ENCODE assay signal across 8 cellular contexts in the genomic region with DNA sequence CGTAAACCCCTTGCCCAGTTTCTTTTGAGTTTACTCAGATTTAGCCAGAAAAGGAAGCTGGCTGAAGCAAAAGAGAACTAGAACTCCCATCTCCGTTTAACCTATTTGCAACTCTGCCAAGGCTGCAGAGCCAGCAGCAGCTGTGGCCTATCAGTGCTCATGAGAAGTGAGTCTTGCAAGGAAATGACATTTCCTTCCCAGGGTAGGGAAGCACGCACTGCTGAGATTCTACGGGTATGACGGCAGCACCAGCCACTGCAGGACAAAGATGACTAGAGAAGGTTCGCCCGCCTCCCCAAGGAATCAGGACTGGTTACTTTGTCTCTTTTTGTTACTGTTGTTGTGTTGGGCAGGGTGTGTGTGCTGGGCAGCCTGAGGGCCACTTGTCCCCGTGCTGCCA. TPM values are rescaled to one million over a fixed set of nuclear protein-coding genes. Genes with fewer than 3 reads are reported as not detected.
DNase-seq lines count a peak whose midpoint lies in the region; ATAC-seq and TF ChIP-seq lines count a peak whose summit lies in the region.

No MANE protein-coding gene starts in this region.

- H3K18ac ChIP-seq in neuronal stem cell (ENCODE audit: low read length): peak overlapping the region; percentile 6

- WGBS in esophagus muscularis mucosa: 12% methylated on average over 8 of the region's 8 CpGs
- no CpG with 5 or more reads among the region's 8 CpGs for WGBS in neuronal stem cell (ENCODE audit: extremely low coverage in 2 of 2, insufficient read length in 2 of 2, insufficient replicate concordance in 1 of 2), 2 donors

- H3K27ac ChIP-seq in HL-60 (replicated peaks): no peak overlapping the region
- peak overlapping the region; percentile 42 to 54 (median 48) for H3K27ac ChIP-seq in esophagus muscularis mucosa (replicated peaks in 1 of 4)
- H3K27ac ChIP-seq in neuronal stem cell (replicated peaks; ENCODE audit: low read length): peak overlapping the region; percentile 59

- TF ChIP-seq CTCF in AG09309 (IDR thresholded peaks at IDR 0.05; ENCODE audit: control insufficient read depth, insufficient read depth, low read depth, low read length, missing control alignments): no peak
- TF ChIP-seq CTCF in HL-60 (IDR thresholded peaks at IDR 0.05; ENCODE audit: insufficient read depth, low read length): no peak
- no peak for TF ChIP-seq CTCF in esophagus muscularis mucosa (IDR thresholded peaks at IDR 0.05)

- H2BK12ac ChIP-seq in neuronal stem cell (ENCODE audit: low read length): no peak overlapping the region

- H3K4me1 ChIP-seq in esophagus muscularis mucosa: peaks cover 0 to 16% (median 13%) of the 10 kb centered on the region in 4 donors
- H3K4me1 ChIP-seq in neuronal stem cell (ENCODE audit: control insufficient read depth in 2 of 2, insufficient read depth in 1 of 2, low read depth in 1 of 2, low read length in 2 of 2): peaks cover 11 to 14% of the 10 kb centered on the region in 2 donors

- no peak overlapping the region for H4K91ac ChIP-seq in neuronal stem cell (ENCODE audit: low read depth, low read length, poor library complexity)

- H3K23ac ChIP-seq in neuronal stem cell (ENCODE audit: low read depth, low read length, poor library complexity): no peak overlapping the region

- no peak overlapping the region for H2BK15ac ChIP-seq in neuronal stem cell (ENCODE audit: low read length)

- no peak for TF ChIP-seq POLR2A in esophagus muscularis mucosa (IDR thresholded peaks at IDR 0.05; ENCODE audit: low read depth)

- H3K79me1 ChIP-seq in neuronal stem cell (ENCODE audit: low read depth, low read length): no peaks in the 10 kb centered on the region

- intact Hi-C loops in esophagus muscularis mucosa (cut with DNase I): no loop called here

- no peak overlapping the region for H2BK120ac ChIP-seq in neuronal stem cell (ENCODE audit: low read depth, low read length)

- no peak overlapping the region for H4K8ac ChIP-seq in neuronal stem cell (ENCODE audit: low read depth, low read length)

- DNase-seq in AG09309 (ENCODE audit: low read depth) (peak; percentile 59), HL-60 (ENCODE audit: low read depth in 1 of 2, low spot score in 1 of 2) (peak; percentile 28 to 67), esophagus muscularis mucosa (ENCODE audit: extremely low spot score) (no peak), neuronal stem cell (ENCODE audit: low spot score) (no peak), COR-L47 (lab: John Stamatoyannopoulos, UW) (no peak), NCI-H82 (lab: John Stamatoyannopoulos, UW) (no peak)
- DNase-seq in activated naive CD4-positive, alpha-beta T cell treated with Interleukin-2 at 50 U/mL for 16 hours: no peak

- no peak overlapping the region for H2AK5ac ChIP-seq in neuronal stem cell (ENCODE audit: low read depth, low read length)

- H3K27me3 ChIP-seq in HL-60 (ENCODE audit: insufficient read depth, poor library complexity, severe bottlenecking): no peaks in the 10 kb centered on the region
- H3K27me3 ChIP-seq in esophagus muscularis mucosa: no peaks in the 10 kb centered on the region
- H3K27me3 ChIP-seq in neuronal stem cell (ENCODE audit: control insufficient read depth in 3 of 3, insufficient read depth in 3 of 3, low read depth in 1 of 3, low read length in 3 of 3): no peaks in the 10 kb centered on the region

- H3K4me2 ChIP-seq in neuronal stem cell (ENCODE audit: insufficient read depth, low read length, poor library complexity, severe bottlenecking): no peak overlapping the region

- no peak overlapping the region for H3K14ac ChIP-seq in neuronal stem cell (ENCODE audit: low read length)

- H3K4ac ChIP-seq in neuronal stem cell (ENCODE audit: low read length): no peak overlapping the region

- H2BK5ac ChIP-seq in neuronal stem cell (ENCODE audit: low read length): no peak overlapping the region

- TF ChIP-seq EP300 in esophagus muscularis mucosa (IDR thresholded peaks at IDR 0.05): no peak

- ATAC-seq in GM19467 (IDR thresholded peaks at IDR 0.05; ENCODE audit: unreplicated experiment): peak; percentile 89

- H3K9ac ChIP-seq in neuronal stem cell (ENCODE audit: low read depth, low read length, poor library complexity): no peak overlapping the region

- H3K9me3 ChIP-seq in esophagus muscularis mucosa (no peaks in the 10 kb centered on the region), neuronal stem cell (replicated peaks in 1 of 2; ENCODE audit: control insufficient read depth in 2 of 2, insufficient read depth in 1 of 2, low read depth in 1 of 2, low read length in 2 of 2) (no peaks in the 10 kb centered on the region)

- H3K36me3 ChIP-seq in esophagus muscularis mucosa (no peaks in the 10 kb centered on the region), neuronal stem cell (replicated peaks in 1 of 2; ENCODE audit: control insufficient read depth in 2 of 2, insufficient read depth in 2 of 2, low read length in 2 of 2) (no peaks in the 10 kb centered on the region)

- peak overlapping the region; percentile 2 for H2AFZ ChIP-seq in neuronal stem cell (ENCODE audit: low read length)

- H3K4me3 ChIP-seq in AG09309 (ENCODE audit: control insufficient read depth, low read depth, low read length): no peak overlapping the region
- H3K4me3 ChIP-seq in HL-60 (replicated peaks; ENCODE audit: insufficient read depth, low read length): no peak overlapping the region
- peak overlapping the region; percentile 20 to 36 (median 24) for H3K4me3 ChIP-seq in esophagus muscularis mucosa
- H3K4me3 ChIP-seq in neuronal stem cell (ENCODE audit: low read length in 2 of 2): no peak overlapping the region

RNA-seq across cellular contexts. Expression of a gene that starts 47.6 kb away (rescaled TPM):
- total RNA-seq in esophagus muscularis mucosa: 1 to 10 TPM; 3.0 to 7.9 (median 5.5) TPM
- polyA plus RNA-seq in neuronal stem cell (2013, experiment 1 of 2): 0.01 TPM
- polyA plus RNA-seq in neuronal stem cell (2013, experiment 2 of 2): 0.04 TPM

Comparison
In these comparisons a context has a peak if more than half of its experiments do, and no peak if none do; other contexts are left out.
1. DNase-seq: peak in AG09309 (single experiment) and HL-60 (2 of 2); none in esophagus muscularis mucosa (single experiment), neuronal stem cell (single experiment), activated naive CD4-positive, alpha-beta T cell treated with Interleukin-2 at 50 U/mL for 16 hours (single experiment), COR-L47 (single experiment) and NCI-H82 (single experiment).
2. H3K4me3 ChIP-seq: peak in esophagus muscularis mucosa (4 of 4); none in AG09309 (single experiment), HL-60 (single experiment) and neuronal stem cell (0 of 2).